Comparison of ENCODE assay signal across 8 cellular contexts in genomic region chr1:161017181-161017580, GRCh38. TPM values are rescaled to one million over a fixed set of nuclear protein-coding genes. Genes with fewer than 3 reads are reported as not detected.
DNase-seq lines count a peak whose midpoint lies in the region; ATAC-seq, FAIRE-seq and TF ChIP-seq lines count a peak whose summit lies in the region.
"Not testable (repeated sequence)": the region's sequence is repeated elsewhere in the genome, so short reads cannot be mapped to it uniquely, and the experiment has no call there.
"Had no signal": no experiment of that assay in that cellular context is flagged by ENCODE, and none has a peak within 500 bp of the region (broad histone marks: within the 10 kb centered on the region; RNA-seq: fewer than 3 reads in every experiment).

No MANE protein-coding gene starts in this region.

- intact Hi-C loops in Caco-2 (cut with micrococcal nuclease; ENCODE audit: unreplicated experiment); left lung (cut with DNase I): not testable (repeated sequence)

- not testable (repeated sequence) for H4K20me1 ChIP-seq in astrocyte (ENCODE audit: insufficient read depth, low read length)

- not testable (repeated sequence) for H3K79me2 ChIP-seq in astrocyte (ENCODE audit: insufficient read depth, low read length)

- not testable (repeated sequence) for H3K9me3 Mint-ChIP-seq in Caco-2 (ENCODE audit: unreplicated experiment); astrocyte (ENCODE audit: unreplicated experiment)

- not testable (repeated sequence) for H3K4me3 ChIP-seq in Caco-2 (ENCODE audit: low read depth, low read length); Peyer's patch; astrocyte (ENCODE audit: insufficient read depth, low read depth, low read length); left lung; neutrophil (ENCODE audit: low read depth in 1 of 2, low read length in 1 of 2); subcutaneous abdominal adipose tissue (ENCODE audit: low read depth in 1 of 5, low read length in 5 of 5)

- H3K4me2 ChIP-seq in astrocyte (ENCODE audit: low read length) = not testable (repeated sequence)

- peak overlapping the region; percentile 89 for H3K4me3 Mint-ChIP-seq in Caco-2 (ENCODE audit: unreplicated experiment)
- H3K4me3 Mint-ChIP-seq in astrocyte (ENCODE audit: unreplicated experiment) = not testable (repeated sequence)

- not testable (repeated sequence) for H3K27me3 ChIP-seq in Caco-2 (replicated peaks; ENCODE audit: control insufficient read depth, insufficient read depth, low read length); Peyer's patch; left lung; neutrophil; subcutaneous abdominal adipose tissue (ENCODE audit: control insufficient read depth in 5 of 5, insufficient read depth in 4 of 5, low read length in 5 of 5)
- H3K27me3 ChIP-seq in astrocyte (ENCODE audit: insufficient read depth, low read length) = peaks cover 27% of the 10 kb centered on the region

- BruUV-seq in Caco-2 (replicated peaks; lab: Mats Ljungman, UMichigan) = TSS peak; percentile 13

- H3K4me1 Mint-ChIP-seq in Caco-2 (ENCODE audit: low read depth, unreplicated experiment) (peaks cover 55% of the 10 kb centered on the region), astrocyte (ENCODE audit: low read depth, unreplicated experiment) (peaks cover 42% of the 10 kb centered on the region)

- H3K9me3 ChIP-seq in Caco-2; Peyer's patch; astrocyte (ENCODE audit: insufficient read depth, low read depth, low read length); left lung; neutrophil; subcutaneous abdominal adipose tissue (ENCODE audit: control insufficient read depth in 5 of 5, low read length in 5 of 5): not testable (repeated sequence)

- peaks cover 57% of the 10 kb centered on the region for H3K36me3 Mint-ChIP-seq in Caco-2 (ENCODE audit: insufficient read depth, unreplicated experiment)
- H3K36me3 Mint-ChIP-seq in astrocyte (ENCODE audit: low read depth, unreplicated experiment) = not testable (repeated sequence)

- not testable (repeated sequence) for ATAC-seq in left lung

- POLR2A ChIA-PET in Caco-2 (lab: Charles Lee) = not testable (repeated sequence)

- CTCF ChIA-PET in Caco-2 (lab: Charles Lee) = not testable (repeated sequence)

- H3K9ac ChIP-seq in astrocyte (ENCODE audit: low read length); subcutaneous abdominal adipose tissue (ENCODE audit: low read length in 5 of 5): not testable (repeated sequence)

- H3K27ac Mint-ChIP-seq in Caco-2 (ENCODE audit: unreplicated experiment) (peak overlapping the region; percentile 80), astrocyte (ENCODE audit: unreplicated experiment) (peak overlapping the region; percentile 69)

- not testable (repeated sequence) for TF ChIP-seq CTCF in Caco-2 (IDR thresholded peaks at IDR 0.05; ENCODE audit: insufficient read depth in 1 of 2, low read depth in 1 of 2, low read length in 1 of 2, severe bottlenecking in 1 of 2, unreplicated experiment in 1 of 2); Peyer's patch (IDR thresholded peaks at IDR 0.05); astrocyte (IDR thresholded peaks at IDR 0.05; ENCODE audit: insufficient read depth, low read depth, low read length); left lung (IDR thresholded peaks at IDR 0.05); neutrophil (IDR thresholded peaks at IDR 0.05)

- H3K4me1 ChIP-seq in Caco-2 (peaks cover 63% of the 10 kb centered on the region), Peyer's patch (peaks cover 5 to 54% (median 13%) of the 10 kb centered on the region in 4 donors), astrocyte (ENCODE audit: insufficient read depth, low read length) (peaks cover 12% of the 10 kb centered on the region), left lung (peaks cover 24 to 82% of the 10 kb centered on the region in 2 donors), neutrophil (ENCODE audit: control insufficient read depth in 1 of 2, insufficient read depth in 1 of 2, low read depth in 1 of 2, low read length in 1 of 2) (peaks cover 86 to 91% of the 10 kb centered on the region in 2 experiments), subcutaneous abdominal adipose tissue (ENCODE audit: control insufficient read depth in 5 of 5, insufficient read depth in 5 of 5, low read length in 5 of 5) (peaks cover 3 to 65% (median 64%) of the 10 kb centered on the region in 5 donors)

- TF ChIP-seq POLR2A in Peyer's patch (IDR thresholded peaks at IDR 0.05) = not testable (repeated sequence)

- DNase-seq in Caco-2; Peyer's patch; astrocyte (ENCODE audit: low read depth); epithelial cell of prostate (ENCODE audit: low read depth, low spot score); left lung: not testable (repeated sequence)

- not testable (repeated sequence) for H3K27me3 Mint-ChIP-seq in Caco-2 (ENCODE audit: insufficient read depth, unreplicated experiment); astrocyte (ENCODE audit: low read depth, unreplicated experiment)

- not testable (repeated sequence) for H3K36me3 ChIP-seq in Caco-2 (ENCODE audit: control insufficient read depth, insufficient read depth, low read length); Peyer's patch; astrocyte (ENCODE audit: insufficient read depth, low read length); left lung; neutrophil; subcutaneous abdominal adipose tissue (ENCODE audit: control insufficient read depth in 5 of 5, insufficient read depth in 5 of 5, low read length in 5 of 5)

- not testable (repeated sequence) for FAIRE-seq in astrocyte (lab: Jason Lieb, UNC)

- H2AFZ ChIP-seq in astrocyte (ENCODE audit: low read depth, low read length) = not testable (repeated sequence)

- H3K27ac ChIP-seq in Peyer's patch (peak overlapping the region in 3 of 4 donors; percentile 23 to 65 (median 51)), epithelial cell of prostate (peak overlapping the region; percentile 96), left lung (peak overlapping the region; percentile 58 to 93), neutrophil (peak overlapping the region; percentile 95), subcutaneous abdominal adipose tissue (ENCODE audit: low read depth, low read length) (peak overlapping the region; percentile 94)
- H3K27ac ChIP-seq in astrocyte (ENCODE audit: low read depth, low read length) = not testable (repeated sequence)

RNA-seq across cellular contexts. Expression of gene F11R, which starts 3.8 kb away (rescaled TPM):
- total RNA-seq in Caco-2 (2022) (182 and 196 TPM in 2 replicates), Peyer's patch (100 to 1,000 TPM in 3 of 4 donors, 10 to 100 TPM in 1; 28.9 to 138 (median 110) TPM), astrocyte (53.7 and 68.6 TPM in 2 replicates), left lung (100 to 1,000 TPM; 142 to 164 TPM)

RNA-seq across cellular contexts. Expression of gene TSTD1, which starts 21.6 kb away (rescaled TPM):
- total RNA-seq in Caco-2 (2022) (24.8 and 26.8 TPM in 2 replicates), Peyer's patch (100 to 1,000 TPM in 1 of 4 donors, 10 to 100 TPM in 3; 33.0 to 152 (median 78.8) TPM), astrocyte (9.5 TPM in 2 replicates), left lung (10 to 100 TPM; 35.1 to 73.5 TPM)
- total RNA-seq: G401 had no signal

RNA-seq across cellular contexts. Expression of gene USF1, which starts 28.6 kb away (rescaled TPM):
- 49.7 and 52.7 TPM in 2 replicates for total RNA-seq in Caco-2 (2022)
- 100 to 1,000 TPM in 1 of 4 donors, 10 to 100 TPM in 3; 72.0 to 119 (median 98.2) TPM for total RNA-seq in Peyer's patch
- total RNA-seq in astrocyte = 61.3 and 70.1 TPM in 2 replicates
- 10 to 100 TPM; 56.1 to 72.4 TPM for total RNA-seq in left lung

RNA-seq across cellular contexts. Expression of gene ARHGAP30, which starts 52.5 kb away (rescaled TPM):
- not detected in 2 replicates for total RNA-seq in Caco-2 (2022)
- 10 to 100 TPM in 1 of 4 donors, 1 to 10 TPM in 3; 5.1 to 31.4 (median 6.7) TPM for total RNA-seq in Peyer's patch
- total RNA-seq in astrocyte = 0.19 and 0.25 TPM in 2 replicates
- 10 to 100 TPM; 18.8 to 57.7 TPM for total RNA-seq in left lung
